Comparison of ENCODE assay signal across 2 cellular contexts in genomic region chr10:87506988-87507387, GRCh38.
TF ChIP-seq lines count a peak whose summit lies in the region.

No MANE protein-coding gene starts in this region.

TF ChIP-seq in A549, 52 proteins besides CTCF, POLR2A, EP300 and RAD21:
- TF ChIP-seq, protein P1, sequence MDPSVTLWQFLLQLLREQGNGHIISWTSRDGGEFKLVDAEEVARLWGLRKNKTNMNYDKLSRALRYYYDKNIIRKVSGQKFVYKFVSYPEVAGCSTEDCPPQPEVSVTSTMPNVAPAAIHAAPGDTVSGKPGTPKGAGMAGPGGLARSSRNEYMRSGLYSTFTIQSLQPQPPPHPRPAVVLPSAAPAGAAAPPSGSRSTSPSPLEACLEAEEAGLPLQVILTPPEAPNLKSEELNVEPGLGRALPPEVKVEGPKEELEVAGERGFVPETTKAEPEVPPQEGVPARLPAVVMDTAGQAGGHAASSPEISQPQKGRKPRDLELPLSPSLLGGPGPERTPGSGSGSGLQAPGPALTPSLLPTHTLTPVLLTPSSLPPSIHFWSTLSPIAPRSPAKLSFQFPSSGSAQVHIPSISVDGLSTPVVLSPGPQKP (IDR thresholded peaks at IDR 0.05; ENCODE audit: low read depth, low read length), result no peak
- no peak for TF ChIP-seq RFX5 (IDR thresholded peaks at IDR 0.05)
- no peak for TF ChIP-seq MAFK (IDR thresholded peaks at IDR 0.05; ENCODE audit: partially characterized antibody)
- no peak for TF ChIP-seq JUNB (IDR thresholded peaks at IDR 0.05)
- no peak for TF ChIP-seq CBX2 (IDR thresholded peaks at IDR 0.05; ENCODE audit: borderline replicate concordance, low read depth)
- TF ChIP-seq CBX8 (IDR thresholded peaks at IDR 0.05), result no peak
- no peak for TF ChIP-seq HES2 (IDR thresholded peaks at IDR 0.05)
- TF ChIP-seq ATOH8 (CRISPR knock-in tag; IDR thresholded peaks at IDR 0.05; ENCODE audit: low read depth), result no peak
- TF ChIP-seq CHD2 (IDR thresholded peaks at IDR 0.05; ENCODE audit: low read length, partially characterized antibody), result no peak

TF ChIP-seq in HepG2, 621 proteins besides CTCF, POLR2A, EP300 and RAD21 (continued from another document):
- TF ChIP-seq PITX1 (CRISPR knock-in tag; IDR thresholded peaks at IDR 0.05) (no peak), ZMYM4 (CRISPR knock-in tag; IDR thresholded peaks at IDR 0.05) (no peak), E2F1 (CRISPR knock-in tag; IDR thresholded peaks at IDR 0.05) (no peak), SKIL (CRISPR knock-in tag; IDR thresholded peaks at IDR 0.05; ENCODE audit: borderline replicate concordance) (no peak), SP4 (CRISPR knock-in tag; IDR thresholded peaks at IDR 0.05) (no peak), DNMT1 (CRISPR knock-in tag; IDR thresholded peaks at IDR 0.05) (no peak), IRF2 (CRISPR knock-in tag; IDR thresholded peaks at IDR 0.05) (no peak), MYC (CRISPR knock-in tag; IDR thresholded peaks at IDR 0.05; ENCODE audit: borderline replicate concordance) (no peak), SCMH1 (CRISPR knock-in tag; IDR thresholded peaks at IDR 0.05; ENCODE audit: borderline replicate concordance) (no peak), SOX6 (IDR thresholded peaks at IDR 0.05) (no peak), SOX6 (CRISPR knock-in tag; IDR thresholded peaks at IDR 0.05) (no peak)
- TF ChIP-seq, protein P2, sequence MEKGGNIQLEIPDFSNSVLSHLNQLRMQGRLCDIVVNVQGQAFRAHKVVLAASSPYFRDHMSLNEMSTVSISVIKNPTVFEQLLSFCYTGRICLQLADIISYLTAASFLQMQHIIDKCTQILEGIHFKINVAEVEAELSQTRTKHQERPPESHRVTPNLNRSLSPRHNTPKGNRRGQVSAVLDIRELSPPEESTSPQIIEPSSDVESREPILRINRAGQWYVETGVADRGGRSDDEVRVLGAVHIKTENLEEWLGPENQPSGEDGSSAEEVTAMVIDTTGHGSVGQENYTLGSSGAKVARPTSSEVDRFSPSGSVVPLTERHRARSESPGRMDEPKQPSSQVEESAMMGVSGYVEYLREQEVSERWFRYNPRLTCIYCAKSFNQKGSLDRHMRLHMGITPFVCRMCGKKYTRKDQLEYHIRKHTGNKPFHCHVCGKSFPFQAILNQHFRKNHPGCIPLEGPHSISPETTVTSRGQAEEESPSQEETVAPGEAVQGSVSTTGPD (CRISPR knock-in tag; IDR thresholded peaks at IDR 0.05), result no peak
